In genomic region chr1:83697220-83697619, GRCh38 we compare ENCODE assay signal across 3 cellular contexts.
TF ChIP-seq lines count a peak whose summit lies in the region.

No MANE protein-coding gene starts in this region.

TF ChIP-seq in SK-N-SH, 30 proteins besides CTCF, POLR2A, EP300 and RAD21 (continued from another document):
- no peak for TF ChIP-seq MAX (IDR thresholded peaks at IDR 0.05; ENCODE audit: low read depth)
- no peak for TF ChIP-seq MXI1 (IDR thresholded peaks at IDR 0.05; ENCODE audit: low read depth, low read length)
- TF ChIP-seq USF2 (IDR thresholded peaks at IDR 0.05; ENCODE audit: borderline replicate concordance, low read depth, low read length): no peak
- no peak for TF ChIP-seq JUND (IDR thresholded peaks at IDR 0.05)

TF ChIP-seq in SK-N-SH treated with all-trans-retinoic acid at 6 μM for 48 hours, 23 proteins besides CTCF, POLR2A, EP300 and RAD21 (continued from another document):
- no peak for TF ChIP-seq TSHZ2 (CRISPR knock-in tag; IDR thresholded peaks at IDR 0.05)
- TF ChIP-seq CSDC2 (CRISPR knock-in tag; IDR thresholded peaks at IDR 0.05): no peak

TF ChIP-seq in GM23338, 12 proteins besides CTCF, POLR2A, EP300 and RAD21:
- TF ChIP-seq ZNF462 (CRISPR knock-in tag; IDR thresholded peaks at IDR 0.05) (no peak), CREB1 (CRISPR knock-in tag; IDR thresholded peaks at IDR 0.05; ENCODE audit: low read depth) (no peak), POLR2AphosphoS5 (IDR thresholded peaks at IDR 0.05; ENCODE audit: low read depth) (no peak), EZH2 (IDR thresholded peaks at IDR 0.05; ENCODE audit: low read depth, unreplicated experiment) (no peak), EZH2phosphoT487 (IDR thresholded peaks at IDR 0.05; ENCODE audit: unreplicated experiment) (no peak), JUNB (IDR thresholded peaks at IDR 0.05; ENCODE audit: unreplicated experiment) (no peak), REST (IDR thresholded peaks at IDR 0.05; ENCODE audit: unreplicated experiment) (no peak), ETS1 (IDR thresholded peaks at IDR 0.05) (no peak), STAT1 (IDR thresholded peaks at IDR 0.05; ENCODE audit: unreplicated experiment) (no peak), ZNF331 (CRISPR knock-in tag; IDR thresholded peaks at IDR 0.05; ENCODE audit: low read depth) (no peak), NANOG (IDR thresholded peaks at IDR 0.05; ENCODE audit: borderline replicate concordance) (no peak), ZNF114 (CRISPR knock-in tag; IDR thresholded peaks at IDR 0.05) (no peak)
